30 cellular contexts compared by ENCODE assay signal in the genomic region with DNA sequence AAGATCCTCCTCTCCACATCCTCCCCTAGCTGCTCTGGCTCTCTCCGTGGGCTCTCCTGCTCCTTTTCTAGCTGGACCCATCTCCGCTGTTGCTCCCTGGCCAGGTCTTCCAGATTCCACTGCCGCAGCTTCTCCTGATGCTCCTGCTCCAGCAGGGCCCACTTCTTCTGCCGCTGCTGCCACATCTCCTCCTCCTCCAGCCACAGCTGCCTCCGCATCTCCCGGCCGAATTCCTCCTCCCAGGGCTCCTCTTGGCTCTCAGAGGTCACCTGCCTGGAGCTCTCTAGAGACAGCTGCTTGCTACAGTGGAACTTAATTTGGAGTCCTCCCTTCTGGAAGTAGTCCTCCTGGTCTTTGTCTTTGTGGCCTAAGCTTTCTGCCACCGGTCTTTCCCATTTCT. TPM values are rescaled to one million over a fixed set of nuclear protein-coding genes. Genes with fewer than 3 reads are reported as not detected.
"Had no signal": no experiment of that assay in that cellular context is flagged by ENCODE, and none has a peak within 500 bp of the region (broad histone marks: within the 10 kb centered on the region; RNA-seq: fewer than 3 reads in every experiment).

No MANE protein-coding gene starts in this region.

- H3K27ac Mint-ChIP-seq: mesothelial cell of epicardium; naive B cell; stimulated activated naive CD8-positive, alpha-beta T cell treated with anti-CD3 and anti-CD28 coated beads, Interleukin-15, Interleukin-2, amounts not matched to agents 100 ng/mL and 50 ng/mL, for 24 hours had no signal

- H3K4me1 ChIP-seq: left lung, lower lobe of right lung, prostate gland, suprapubic skin, tibial artery, upper lobe of right lung had no signal

- H3K4me3 ChIP-seq: heart right ventricle, hepatocyte, left lung, lower lobe of right lung, prostate gland, skin epidermis, suprapubic skin, thoracic aorta, tibial artery, upper lobe of right lung had no signal

- H3K36me3 Mint-ChIP-seq: naive B cell, natural killer cell had no signal

- DNase-seq: heart right ventricle; kidney; left colon; left lung; lower lobe of right lung; mammary epithelial cell; mesendoderm; naive B cell; natural killer cell; occipital lobe; retina; right cardiac atrium; stimulated activated CD4-positive, alpha-beta T cell treated with anti-CD3 and anti-CD28 coated beads, Interleukin-12 subunit alpha, Interleukin-12 subunit beta, amount 100 ng/mL, for 4 hours; stimulated activated CD4-positive, alpha-beta T cell treated with anti-CD3 and anti-CD28 coated beads, Interleukin-15, amount 100 ng/mL, for 24 hours; stimulated activated CD4-positive, alpha-beta T cell treated with anti-CD3 and anti-CD28 coated beads, Interleukin-2, amount 100 ng/mL, for 24 hours; stimulated activated CD4-positive, alpha-beta T cell treated with anti-CD3 and anti-CD28 coated beads, Interleukin-4, amount 100 ng/mL, for 1 hour; stimulated activated naive CD4-positive, alpha-beta T cell; tibial artery; trophoblast cell; upper lobe of right lung had no signal

- ATAC-seq: left colon, left lung, lower lobe of right lung, natural killer cell, sciatic nerve, upper lobe of right lung had no signal

- H3K9me3 ChIP-seq: heart right ventricle, left lung, lower lobe of right lung, neutrophil, prostate gland, suprapubic skin, thoracic aorta, tibial artery, upper lobe of right lung had no signal

- H3K27me3 ChIP-seq: heart right ventricle, hepatocyte, left lung, neutrophil, suprapubic skin, tibial artery, upper lobe of right lung had no signal

- H3K27ac ChIP-seq: heart right ventricle, hepatocyte, left lung, lower lobe of right lung, neutrophil, prostate gland, skin epidermis, suprapubic skin, thoracic aorta, tibial artery, upper lobe of right lung had no signal

- H3K4me1 Mint-ChIP-seq: natural killer cell had no signal

- H3K36me3 ChIP-seq: left lung, lower lobe of right lung, neutrophil, prostate gland, thoracic aorta, upper lobe of right lung had no signal

- H2AFZ ChIP-seq: hepatocyte had no signal

- H3K4me3 Mint-ChIP-seq: mesothelial cell of epicardium; natural killer cell; stimulated activated naive CD8-positive, alpha-beta T cell treated with anti-CD3 and anti-CD28 coated beads, Interleukin-15, Interleukin-2, amounts not matched to agents 100 ng/mL and 50 ng/mL, for 24 hours had no signal

- H3K27me3 Mint-ChIP-seq: naive B cell; stimulated activated naive CD8-positive, alpha-beta T cell treated with anti-CD3 and anti-CD28 coated beads, Interleukin-15, Interleukin-2, amounts not matched to agents 100 ng/mL and 50 ng/mL, for 24 hours had no signal

- H3K4me2 ChIP-seq: hepatocyte had no signal

- H3K9me3 Mint-ChIP-seq: mesothelial cell of epicardium; naive B cell; natural killer cell; stimulated activated naive CD8-positive, alpha-beta T cell treated with anti-CD3 and anti-CD28 coated beads, Interleukin-15, Interleukin-2, amounts not matched to agents 100 ng/mL and 50 ng/mL, for 24 hours had no signal

RNA-seq across cellular contexts. Expression of a gene that starts 5.5 kb away (rescaled TPM):
- total RNA-seq: occipital lobe had no signal
- polyA plus RNA-seq: neural cell had no signal
